Comparison of ENCODE assay signal across 13 cellular contexts in the genomic region with DNA sequence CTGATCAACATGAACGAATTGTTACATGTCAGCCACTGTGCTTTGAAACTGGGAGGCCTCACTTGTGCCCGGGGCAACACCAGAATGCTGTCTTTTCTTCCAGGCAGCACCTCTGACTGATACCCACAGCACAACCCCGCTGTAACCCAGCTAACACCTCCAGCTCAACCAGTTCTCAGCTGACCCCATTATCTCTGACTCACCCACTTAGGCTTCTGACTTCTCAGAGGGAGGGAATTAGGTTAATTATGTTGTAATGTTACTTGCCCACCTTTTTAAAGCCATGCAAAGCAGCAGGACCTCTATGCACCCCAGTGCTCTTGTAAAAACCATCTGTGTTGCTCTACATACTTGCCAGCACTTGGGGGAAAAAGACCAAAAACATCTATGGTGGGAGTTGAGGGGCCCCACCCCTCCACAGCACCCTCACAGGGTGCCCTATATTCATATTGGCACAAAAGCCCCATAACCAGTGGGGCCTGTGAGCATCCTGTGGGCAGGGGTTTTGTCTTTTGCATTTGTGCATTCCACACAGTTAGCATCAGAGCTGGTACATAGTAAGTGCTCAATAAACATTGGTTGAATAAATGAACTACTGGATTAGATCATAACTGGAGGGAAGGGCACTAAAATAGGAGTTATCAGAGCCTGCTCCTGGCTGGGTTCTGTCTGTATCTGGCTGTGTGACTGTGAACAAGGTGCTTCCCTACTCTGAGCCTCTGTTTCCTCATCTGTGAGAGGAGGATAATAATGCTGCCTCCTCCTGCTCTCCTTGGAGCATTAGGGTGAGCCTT. TPM values are rescaled to one million over a fixed set of nuclear protein-coding genes. Genes with fewer than 3 reads are reported as not detected.
DNase-seq lines count a peak whose midpoint lies in the region; ATAC-seq and TF ChIP-seq lines count a peak whose summit lies in the region.
"Had no signal": no experiment of that assay in that cellular context is flagged by ENCODE, and none has a peak within 500 bp of the region (broad histone marks: within the 10 kb centered on the region; RNA-seq: fewer than 3 reads in every experiment).

No MANE protein-coding gene starts in this region.

- no peaks in the 10 kb centered on the region for H3K9me3 ChIP-seq in esophagus squamous epithelium
- H3K9me3 ChIP-seq: right lobe of liver had no signal

- CTCF ChIA-PET in activated CD8-positive, alpha-beta T cell treated with anti-CD3 and anti-CD28 coated beads for 36 hours (lab: Charles Lee) = interaction anchor here (1.3 to 9.3 kb wide), 2 partner anchors 10 to 27 kb away, joined by 3 to 60 read pairs; no protein-coding TSS in a partner anchor
- CTCF ChIA-PET in activated CD8-positive, alpha-beta T cell treated with anti-CD3 and anti-CD28 coated beads, Interleukin-2, amount 10 ng/mL, durations not matched to agents 7 days and 5 days (lab: Charles Lee) = interaction anchor here (1.3 kb wide), 1 partner anchor 12 kb away, joined by 3 read pairs; no protein-coding TSS in a partner anchor

- no peaks in the 10 kb centered on the region for H3K9me3 Mint-ChIP-seq in activated CD8-positive, alpha-beta T cell treated with anti-CD3 and anti-CD28 coated beads for 36 hours
- no peaks in the 10 kb centered on the region for H3K9me3 Mint-ChIP-seq in activated CD8-positive, alpha-beta T cell treated with anti-CD3 and anti-CD28 coated beads, Interleukin-2, amount 10 ng/mL, durations not matched to agents 7 days and 5 days (ENCODE audit: insufficient read depth)
- peaks cover 2 to 3% of the 10 kb centered on the region in 2 donors for H3K9me3 Mint-ChIP-seq in stimulated activated naive B cell treated with anti-CD40 and anti-IgM and Interleukin-4, amounts not matched to agents 10 μg/mL and 1 μg/mL and 100 μg/mL, for 72 hours
- H3K9me3 Mint-ChIP-seq: activated B cell treated with CpG ODN at 0.5 μM for 24 hours had no signal

- H3K27me3 Mint-ChIP-seq in activated CD8-positive, alpha-beta T cell treated with anti-CD3 and anti-CD28 coated beads for 36 hours = no peaks in the 10 kb centered on the region
- H3K27me3 Mint-ChIP-seq in activated CD8-positive, alpha-beta T cell treated with anti-CD3 and anti-CD28 coated beads, Interleukin-2, amount 10 ng/mL, durations not matched to agents 7 days and 5 days (ENCODE audit: low read depth) = peaks cover 18% of the 10 kb centered on the region
- peaks cover 0 to 13% of the 10 kb centered on the region in 2 donors for H3K27me3 Mint-ChIP-seq in stimulated activated naive B cell treated with anti-CD40 and anti-IgM and Interleukin-4, amounts not matched to agents 10 μg/mL and 1 μg/mL and 100 μg/mL, for 72 hours
- H3K27me3 Mint-ChIP-seq: activated B cell treated with CpG ODN at 0.5 μM for 24 hours had no signal

- H3K27me3 ChIP-seq in esophagus squamous epithelium = peaks cover 0 to 2% (median 0%) of the 10 kb centered on the region in 4 donors
- H3K27me3 ChIP-seq: right lobe of liver had no signal

- DNase-seq in activated CD8-positive, alpha-beta T cell treated with anti-CD3 and anti-CD28 coated beads for 36 hours = no peak
- no peak for DNase-seq in activated CD8-positive, alpha-beta T cell treated with anti-CD3 and anti-CD28 coated beads, Interleukin-2, amount 10 ng/mL, durations not matched to agents 7 days and 5 days
- peak; percentile 90 for DNase-seq in NCI-H69 (lab: John Stamatoyannopoulos, UW)
- peak; percentile 67 for DNase-seq in epithelial cell of prostate (ENCODE audit: low read depth, low spot score)
- DNase-seq in stimulated activated naive B cell treated with anti-CD40 and anti-IgM and Interleukin-4, amounts not matched to agents 10 μg/mL and 1 μg/mL and 100 μg/mL, for 72 hours = no peak
- no peak for DNase-seq in AG08396 (ENCODE audit: low spot score)
- DNase-seq in esophagus squamous epithelium (lab: John Stamatoyannopoulos, UW) = no peak
- no peak for DNase-seq in GDM1 (lab: John Stamatoyannopoulos, UW)
- DNase-seq: activated B cell treated with CpG ODN at 0.5 μM for 24 hours, glutamatergic neuron, NCI-H1105 treated with DMSO at 0.1 percent for 48 hours, right lobe of liver, Right ventricle myocardium superior had no signal

- intact Hi-C loops in activated CD8-positive, alpha-beta T cell treated with anti-CD3 and anti-CD28 coated beads for 36 hours (cut with micrococcal nuclease) = no loop called here
- intact Hi-C loops in esophagus squamous epithelium (cut with DNase I) = no loop called here

- POLR2A ChIA-PET in activated CD8-positive, alpha-beta T cell treated with anti-CD3 and anti-CD28 coated beads for 36 hours (lab: Charles Lee) = no interaction called here
- POLR2A ChIA-PET in activated CD8-positive, alpha-beta T cell treated with anti-CD3 and anti-CD28 coated beads, Interleukin-2, amount 10 ng/mL, durations not matched to agents 7 days and 5 days (lab: Charles Lee) = interaction anchor here (0.6 kb wide), 1 partner anchor 28 kb away, joined by 3 read pairs; no protein-coding TSS in a partner anchor

- H3K4me3 Mint-ChIP-seq in activated CD8-positive, alpha-beta T cell treated with anti-CD3 and anti-CD28 coated beads for 36 hours = no peak overlapping the region
- no peak overlapping the region for H3K4me3 Mint-ChIP-seq in activated CD8-positive, alpha-beta T cell treated with anti-CD3 and anti-CD28 coated beads, Interleukin-2, amount 10 ng/mL, durations not matched to agents 7 days and 5 days
- H3K4me3 Mint-ChIP-seq in stimulated activated naive B cell treated with anti-CD40 and anti-IgM and Interleukin-4, amounts not matched to agents 10 μg/mL and 1 μg/mL and 100 μg/mL, for 72 hours = no peak overlapping the region
- H3K4me3 Mint-ChIP-seq: activated B cell treated with CpG ODN at 0.5 μM for 24 hours had no signal

- H3K4me1 ChIP-seq in esophagus squamous epithelium = peaks cover 0 to 18% (median 3%) of the 10 kb centered on the region in 3 donors
- H3K4me1 ChIP-seq: right lobe of liver had no signal

- ATAC-seq in activated CD8-positive, alpha-beta T cell treated with anti-CD3 and anti-CD28 coated beads for 36 hours = peak; percentile 56
- no peak for ATAC-seq in activated CD8-positive, alpha-beta T cell treated with anti-CD3 and anti-CD28 coated beads, Interleukin-2, amount 10 ng/mL, durations not matched to agents 7 days and 5 days
- no peak for ATAC-seq in stimulated activated naive B cell treated with anti-CD40 and anti-IgM and Interleukin-4, amounts not matched to agents 10 μg/mL and 1 μg/mL and 100 μg/mL, for 72 hours (replicated peaks)
- ATAC-seq: right lobe of liver had no signal

- no peaks in the 10 kb centered on the region for H3K36me3 ChIP-seq in esophagus squamous epithelium
- H3K36me3 ChIP-seq: right lobe of liver had no signal

- TF ChIP-seq POLR2A in esophagus squamous epithelium (IDR thresholded peaks at IDR 0.05) = no peak

- H3K4me1 Mint-ChIP-seq in activated CD8-positive, alpha-beta T cell treated with anti-CD3 and anti-CD28 coated beads for 36 hours (ENCODE audit: low read depth) = no peaks in the 10 kb centered on the region
- H3K4me1 Mint-ChIP-seq in activated CD8-positive, alpha-beta T cell treated with anti-CD3 and anti-CD28 coated beads, Interleukin-2, amount 10 ng/mL, durations not matched to agents 7 days and 5 days (ENCODE audit: low read depth) = no peaks in the 10 kb centered on the region
- peaks cover 12 to 15% of the 10 kb centered on the region in 2 donors for H3K4me1 Mint-ChIP-seq in stimulated activated naive B cell treated with anti-CD40 and anti-IgM and Interleukin-4, amounts not matched to agents 10 μg/mL and 1 μg/mL and 100 μg/mL, for 72 hours

- no peak overlapping the region for H3K4me3 ChIP-seq in esophagus squamous epithelium
- H3K4me3 ChIP-seq: right lobe of liver had no signal

- H3K27ac ChIP-seq in epithelial cell of prostate (no peak overlapping the region), esophagus squamous epithelium (no peak overlapping the region)
- H3K27ac ChIP-seq: right lobe of liver had no signal

- 36 to 39% methylated on average over 3 of the region's 3 CpGs for WGBS in esophagus squamous epithelium, 2 donors

- H3K36me3 Mint-ChIP-seq in activated CD8-positive, alpha-beta T cell treated with anti-CD3 and anti-CD28 coated beads for 36 hours (ENCODE audit: low read depth) = no peaks in the 10 kb centered on the region
- H3K36me3 Mint-ChIP-seq in activated CD8-positive, alpha-beta T cell treated with anti-CD3 and anti-CD28 coated beads, Interleukin-2, amount 10 ng/mL, durations not matched to agents 7 days and 5 days (ENCODE audit: low read depth) = no peaks in the 10 kb centered on the region
- H3K36me3 Mint-ChIP-seq in stimulated activated naive B cell treated with anti-CD40 and anti-IgM and Interleukin-4, amounts not matched to agents 10 μg/mL and 1 μg/mL and 100 μg/mL, for 72 hours = no peaks in the 10 kb centered on the region

- H3K27ac Mint-ChIP-seq in activated CD8-positive, alpha-beta T cell treated with anti-CD3 and anti-CD28 coated beads for 36 hours = no peak overlapping the region
- no peak overlapping the region for H3K27ac Mint-ChIP-seq in activated CD8-positive, alpha-beta T cell treated with anti-CD3 and anti-CD28 coated beads, Interleukin-2, amount 10 ng/mL, durations not matched to agents 7 days and 5 days
- H3K27ac Mint-ChIP-seq in stimulated activated naive B cell treated with anti-CD40 and anti-IgM and Interleukin-4, amounts not matched to agents 10 μg/mL and 1 μg/mL and 100 μg/mL, for 72 hours = peak overlapping the region; percentile 76
- H3K27ac Mint-ChIP-seq: activated B cell treated with CpG ODN at 0.5 μM for 24 hours had no signal

- no peak for TF ChIP-seq CTCF in activated CD8-positive, alpha-beta T cell treated with anti-CD3 and anti-CD28 coated beads for 36 hours (IDR thresholded peaks at IDR 0.05)
- TF ChIP-seq CTCF in esophagus squamous epithelium (IDR thresholded peaks at IDR 0.05) = no peak

RNA-seq across cellular contexts. Expression of a gene that starts 22.3 kb away (rescaled TPM):
- total RNA-seq in activated CD8-positive, alpha-beta T cell treated with anti-CD3 and anti-CD28 coated beads for 36 hours = not detected
- total RNA-seq in activated CD8-positive, alpha-beta T cell treated with anti-CD3 and anti-CD28 coated beads, Interleukin-2, amount 10 ng/mL, durations not matched to agents 7 days and 5 days = not detected
- not detected for total RNA-seq in esophagus squamous epithelium
- total RNA-seq: right lobe of liver, Right ventricle myocardium superior had no signal

RNA-seq across cellular contexts. Expression of a gene that starts 44.6 kb away (rescaled TPM):
- not detected for total RNA-seq in activated CD8-positive, alpha-beta T cell treated with anti-CD3 and anti-CD28 coated beads for 36 hours
- total RNA-seq in activated CD8-positive, alpha-beta T cell treated with anti-CD3 and anti-CD28 coated beads, Interleukin-2, amount 10 ng/mL, durations not matched to agents 7 days and 5 days = not detected
- total RNA-seq in esophagus squamous epithelium = under 1 TPM in 2 of 4 donors, not detected in 2; 0.59 to 0.64 TPM
- total RNA-seq: activated B cell treated with CpG ODN at 0.5 μM for 24 hours, right lobe of liver, Right ventricle myocardium superior had no signal

Comparison
In these comparisons a context has a peak if more than half of its experiments do, and no peak if none do; other contexts are left out.
1. DNase-seq: peak in NCI-H69 (single experiment) and epithelial cell of prostate (single experiment); none in activated CD8-positive, alpha-beta T cell treated with anti-CD3 and anti-CD28 coated beads for 36 hours (single experiment), activated CD8-positive, alpha-beta T cell treated with anti-CD3 and anti-CD28 coated beads, Interleukin-2, amount 10 ng/mL, durations not matched to agents 7 days and 5 days (single experiment), stimulated activated naive B cell treated with anti-CD40 and anti-IgM and Interleukin-4, amounts not matched to agents 10 μg/mL and 1 μg/mL and 100 μg/mL, for 72 hours (single experiment), AG08396 (single experiment), esophagus squamous epithelium (single experiment) and GDM1 (single experiment).